In genomic region chr3:126197854-126198584, GRCh38 we compare ENCODE assay signal across 7 cellular contexts. TPM values are rescaled to one million over a fixed set of nuclear protein-coding genes. Genes with fewer than 3 reads are reported as not detected.
A peak's percentile ranks its signal among the peaks of the same experiment; 100 is the strongest.
DNase-seq lines count a peak whose midpoint lies in the region; ATAC-seq, FAIRE-seq and TF ChIP-seq lines count a peak whose summit lies in the region.

No MANE protein-coding gene starts in this region.

- peak; percentile 34 for DNase-seq in GM04504 (ENCODE audit: low read depth)
- DNase-seq in HT1080 (ENCODE audit: low read depth), result peak; percentile 93
- DNase-seq in SJSA1 (ENCODE audit: low read depth in 1 of 2, low spot score in 2 of 2), result peak; percentile 45 to 59
- peak; percentile 20 to 60 (median 44) for DNase-seq in K562 (ENCODE audit: extremely low read depth in 1 of 4, low spot score in 3 of 4)
- peak; percentile 71 for DNase-seq in islet precursor cell
- peak; percentile 41 to 47 for DNase-seq in stimulated activated CD4-positive, alpha-beta T cell treated with anti-CD3 and anti-CD28 coated beads, Interleukin-2, amount 100 ng/mL, for 48 hours

- H3K4me3 ChIP-seq in SJSA1 (no peak overlapping the region), K562 (no peak overlapping the region)

- ATAC-seq in K562 (peak; percentile 92), GM21576 (IDR thresholded peaks at IDR 0.05; ENCODE audit: unreplicated experiment) (no peak)

- TF ChIP-seq POLR2A in K562 (conservative IDR thresholded peaks at IDR 0.05), result no peak

- H3K9me3 ChIP-seq in SJSA1 (replicated peaks) (no peaks in the 10 kb centered on the region), K562 (replicated peaks; ENCODE audit: control insufficient read depth, insufficient read depth, low read depth, low read length) (no peaks in the 10 kb centered on the region)

- H3K4me1 ChIP-seq in SJSA1 (replicated peaks) (no peaks in the 10 kb centered on the region), K562 (replicated peaks in 1 of 2; ENCODE audit: control insufficient read depth in 2 of 2, insufficient read depth in 2 of 2, low read length in 2 of 2) (no peaks in the 10 kb centered on the region; a peak in 1 of 5 replicates)

- H3K27ac ChIP-seq in SJSA1, result no peak overlapping the region
- H3K27ac ChIP-seq in K562 (ENCODE audit: extremely low read depth, low read depth, low read length), result no peak overlapping the region

- FAIRE-seq in K562 (lab: Jason Lieb, UNC), result peak; percentile 65

- intact Hi-C loops in K562 (cut with micrococcal nuclease), result no loop called here

- TF ChIP-seq EP300 in K562 (IDR thresholded peaks at IDR 0.05; ENCODE audit: low read length), result no peak

- in situ Hi-C loops in K562 (cut with MboI), result no loop called here

- TF ChIP-seq CTCF in K562 (IDR thresholded peaks at IDR 0.05 in 2 of 3, conservative IDR thresholded peaks at IDR 0.05 in 1 of 3; ENCODE audit: insufficient read depth in 2 of 3, low read depth in 1 of 3, low read length in 3 of 3), result peak; percentile 60 to 69 (median 61)

- H4K20me1 ChIP-seq in K562 (replicated peaks; ENCODE audit: control insufficient read depth, insufficient read depth, low read length), result no peaks in the 10 kb centered on the region

- H3K36me3 ChIP-seq in SJSA1 (no peaks in the 10 kb centered on the region), K562 (ENCODE audit: control insufficient read depth, insufficient read depth, low read length) (no peaks in the 10 kb centered on the region)

- H3K4me2 ChIP-seq in K562 (ENCODE audit: insufficient read depth, low read length), result no peak overlapping the region

- no peaks in the 10 kb centered on the region for H3K27me3 ChIP-seq in SJSA1 (replicated peaks)
- H3K27me3 ChIP-seq in K562 (ENCODE audit: control insufficient read depth in 2 of 2, insufficient read depth in 2 of 2, low read length in 2 of 2), result no peaks in the 10 kb centered on the region; a peak in 1 of 5 replicates

- no TSS peak for BruUV-seq in K562 (replicated peaks; lab: Mats Ljungman, UMichigan)

- CTCF ChIA-PET in K562 (lab: Yijun Ruan, JAX; ENCODE audit: low intra/inter-chr PET ratio), result no interaction called here

- H3K9ac ChIP-seq in K562 (ENCODE audit: insufficient read depth in 1 of 2, low read depth in 2 of 2, low read length in 2 of 2), result no peak overlapping the region

- POLR2A ChIA-PET in K562 (lab: Yijun Ruan, JAX), result interaction anchor here (1.0 kb wide), 1 partner anchor 17 kb away, joined by 5 read pairs; no protein-coding TSS in a partner anchor

- 0% methylated on average over 6 of the region's 7 CpGs for whole genome bisulfite sequencing in K562 (ENCODE audit: insufficient coverage, low coverage, missing lambda C conversion rate)

- peak; percentile 50 to 56 for TF ChIP-seq RAD21 in K562 (CRISPR knock-in tag; conservative IDR thresholded peaks at IDR 0.05 in 1 of 2, IDR thresholded peaks at IDR 0.05 in 1 of 2)

- no peaks in the 10 kb centered on the region for H3K9me1 ChIP-seq in K562 (ENCODE audit: control insufficient read depth, insufficient read depth, low read length)

- H2AFZ ChIP-seq in K562 (ENCODE audit: low read depth, low read length), result 0 out of 2 replicates have a peak overlapping the region, but pooled peaks have one; percentile 32

- H3K79me2 ChIP-seq in K562 (ENCODE audit: control insufficient read depth, insufficient read depth, low read length), result no peaks in the 10 kb centered on the region

TF ChIP-seq in K562, 482 proteins besides CTCF, POLR2A, EP300 and RAD21 (continues in another document):
- no peak for TF ChIP-seq BRCA1 (IDR thresholded peaks at IDR 0.05)
- no peak for TF ChIP-seq BRCA1 (CRISPR knock-in tag; IDR thresholded peaks at IDR 0.05)
- no peak for TF ChIP-seq NCOA1 (IDR thresholded peaks at IDR 0.05; ENCODE audit: low read depth)
- 0 out of 2 replicates have a peak, but pooled peaks have one; percentile 28 for TF ChIP-seq NFE2L1 (tag; IDR thresholded peaks at IDR 0.05; ENCODE audit: borderline replicate concordance, low read depth)
- TF ChIP-seq NFE2 (IDR thresholded peaks at IDR 0.05; ENCODE audit: low read depth), result peak; percentile 63; the same call in 1 of the 2 replicates
- no peak for TF ChIP-seq ILF3 (IDR thresholded peaks at IDR 0.05; ENCODE audit: borderline replicate concordance)
- peak; percentile 63; the same call in 1 of the 2 replicates for TF ChIP-seq SPI1 (IDR thresholded peaks at IDR 0.05; ENCODE audit: borderline replicate concordance, low read depth, low read length)
- TF ChIP-seq MXI1 (IDR thresholded peaks at IDR 0.05; ENCODE audit: low read depth, low read length), result no peak
- TF ChIP-seq KAT7 (CRISPR knock-in tag; IDR thresholded peaks at IDR 0.05; ENCODE audit: borderline replicate concordance), result no peak
- no peak for TF ChIP-seq BHLHE40 (IDR thresholded peaks at IDR 0.05; ENCODE audit: low read length)
- TF ChIP-seq MTA3 (IDR thresholded peaks at IDR 0.05; ENCODE audit: borderline replicate concordance), result no peak
- no peak for TF ChIP-seq ZNF583 (CRISPR knock-in tag; IDR thresholded peaks at IDR 0.05)
- TF ChIP-seq ZNF561 (CRISPR knock-in tag; conservative IDR thresholded peaks at IDR 0.05), result no peak
- TF ChIP-seq ZNF75A (CRISPR knock-in tag; IDR thresholded peaks at IDR 0.05), result no peak
- peak in 1 of 2 experiments; percentile 55; a peak in 2 of 4 replicates for TF ChIP-seq RCOR1 (IDR thresholded peaks at IDR 0.05; ENCODE audit: borderline replicate concordance in 1 of 2, low read depth in 2 of 2, low read length in 2 of 2)
- TF ChIP-seq CCNT2 (IDR thresholded peaks at IDR 0.05; ENCODE audit: borderline replicate concordance, extremely low read depth, insufficient read length, low read depth, low read length), result no peak
- TF ChIP-seq C11orf30 (IDR thresholded peaks at IDR 0.05; ENCODE audit: low read depth), result peak; percentile 65; the same call in 1 of the 2 replicates
- peak; percentile 70 for TF ChIP-seq POLR2H (tag; IDR thresholded peaks at IDR 0.05; ENCODE audit: low read depth)
- peak in 1 of 2 experiments; percentile 58; a peak in 1 of 4 replicates for TF ChIP-seq KDM1A (IDR thresholded peaks at IDR 0.05)
- peak; percentile 58 for TF ChIP-seq BACH1 (tag; IDR thresholded peaks at IDR 0.05)
- TF ChIP-seq MEF2D (tag; conservative IDR thresholded peaks at IDR 0.05; ENCODE audit: low read depth), result no peak
- no peak for TF ChIP-seq FOXJ3 (CRISPR knock-in tag; IDR thresholded peaks at IDR 0.05)
- peak; percentile 49; the same call in 1 of the 2 replicates for TF ChIP-seq ETV1 (tag; conservative IDR thresholded peaks at IDR 0.05; ENCODE audit: low read depth)
- peak; percentile 71 for TF ChIP-seq ZNF316 (IDR thresholded peaks at IDR 0.05)
- TF ChIP-seq STAT5A (IDR thresholded peaks at IDR 0.05; ENCODE audit: borderline replicate concordance, low read length), result no peak
- TF ChIP-seq HMBOX1 (IDR thresholded peaks at IDR 0.05), result peak; percentile 48
- peak; percentile 44 for TF ChIP-seq ESRRA (IDR thresholded peaks at IDR 0.05; ENCODE audit: borderline replicate concordance, low read depth)
- TF ChIP-seq TRIM24 (IDR thresholded peaks at IDR 0.05), result no peak
- TF ChIP-seq TAF7 (tag; IDR thresholded peaks at IDR 0.05), result no peak
- TF ChIP-seq, protein P1, sequence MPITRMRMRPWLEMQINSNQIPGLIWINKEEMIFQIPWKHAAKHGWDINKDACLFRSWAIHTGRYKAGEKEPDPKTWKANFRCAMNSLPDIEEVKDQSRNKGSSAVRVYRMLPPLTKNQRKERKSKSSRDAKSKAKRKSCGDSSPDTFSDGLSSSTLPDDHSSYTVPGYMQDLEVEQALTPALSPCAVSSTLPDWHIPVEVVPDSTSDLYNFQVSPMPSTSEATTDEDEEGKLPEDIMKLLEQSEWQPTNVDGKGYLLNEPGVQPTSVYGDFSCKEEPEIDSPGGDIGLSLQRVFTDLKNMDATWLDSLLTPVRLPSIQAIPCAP (CRISPR knock-in tag; IDR thresholded peaks at IDR 0.05; ENCODE audit: borderline replicate concordance), result no peak
- no peak for TF ChIP-seq ZBTB7A (IDR thresholded peaks at IDR 0.05; ENCODE audit: borderline replicate concordance, control insufficient read depth, low read depth, low read length)

RNA-seq across cellular contexts. Expression of gene ALDH1L1, which starts 17.6 kb away (rescaled TPM):
- total RNA-seq in HT1080 (2014; rRNA removed; shearing (Covaris generic)), result 12.9 and 14.5 TPM in 2 replicates
- 22.4 and 37.6 TPM in 2 replicates for polyA plus RNA-seq in HT1080 (2015; cell fraction: cytosol; rRNA removed)
- polyA plus RNA-seq in HT1080 (2015; cell fraction: nucleus; rRNA removed), result 43.9 and 49.5 TPM in 2 replicates
- not detected in 2 replicates for total RNA-seq in SJSA1 (2014; rRNA removed; shearing (Covaris generic))
- total RNA-seq in K562 (2011; cell fraction: chromatin; rRNA removed; ENCODE audit: low replicate concordance), result 0.21 TPM in 1 of 2 replicates, not detected in the other
- not detected in 2 replicates for total RNA-seq in K562 (2011; cell fraction: nucleolus; rRNA removed)
- not detected in 2 replicates for total RNA-seq in K562 (2011; cell fraction: nucleoplasm; rRNA removed)
- total RNA-seq in K562 (2014; rRNA removed) (0.23 and 0.33 TPM in 2 replicates), K562 (2014; rRNA removed; fragmentation: Illumina TruSeq; extraction: Trizol) (0.51 and 0.58 TPM in 2 replicates), K562 (2015; rRNA removed; fragmentation: Illumina TruSeq; extraction: Trizol) (1.8 and 1.9 TPM in 2 replicates), K562 (2021) (0.60 and 1.5 TPM in 2 replicates)
- polyA plus RNA-seq in K562 (2011; rRNA removed) (not detected in 2 replicates), K562 (2014; fragmentation: Illumina TruSeq; extraction: Trizol) (0.56 and 0.96 TPM in 2 replicates), K562 (2014; fragmentation: Nextera tagmentation; extraction: Ambion mirVana) (under 1 TPM; 0.06 to 0.34 TPM), K562 (2014; rRNA removed) (0.24 and 1.7 TPM in 2 replicates)
- 0.03 TPM in 1 of 2 replicates, not detected in the other for polyA plus RNA-seq in K562 (2011; cell fraction: cytosol; rRNA removed)
- not detected in 2 replicates for polyA plus RNA-seq in K562 (2011; cell fraction: nucleus; rRNA removed)
- 0.65 and 3.8 TPM in 2 replicates for polyA plus RNA-seq in K562 (2012)
- polyA minus RNA-seq in K562 (2011; rRNA and poly(A)+ RNA removed), result not detected in 2 replicates
- not detected in 2 replicates for polyA minus RNA-seq in K562 (2011; cell fraction: cytosol; rRNA and poly(A)+ RNA removed)
- polyA minus RNA-seq in K562 (2011; cell fraction: nucleus; rRNA and poly(A)+ RNA removed), result not detected in 2 replicates

Comparison
In these comparisons a context has a peak if more than half of its experiments do, and no peak if none do; other contexts are left out.
1. DNase-seq: peak in every context shown above with its lines; median percentile 93 in HT1080; 71 in islet precursor cell; 52 in SJSA1; 44 in stimulated activated CD4-positive, alpha-beta T cell treated with anti-CD3 and anti-CD28 coated beads, Interleukin-2, amount 100 ng/mL, for 48 hours; 44 in K562; 34 in GM04504.